Comparison of ENCODE assay signal across 17 cellular contexts in the genomic region with DNA sequence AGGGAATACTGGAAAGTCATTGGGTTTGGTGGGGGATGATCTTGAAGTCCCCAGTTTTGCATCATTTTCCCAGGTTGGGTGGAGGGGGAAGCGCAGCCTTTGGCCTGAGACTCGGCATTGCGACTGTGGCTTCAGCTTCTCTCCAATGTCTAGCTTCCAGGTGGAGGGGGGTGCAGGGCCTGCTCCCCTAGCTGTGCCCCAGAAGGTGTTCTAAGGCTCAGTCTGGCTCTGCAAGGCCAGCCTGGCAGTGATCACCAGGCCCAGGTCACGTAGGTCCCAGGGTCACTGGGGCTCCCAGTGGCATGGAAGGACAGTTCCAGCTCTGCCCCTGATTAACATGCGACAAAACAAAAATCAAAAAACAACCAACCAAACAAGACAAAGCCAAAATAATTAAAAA. TPM values are rescaled to one million over a fixed set of nuclear protein-coding genes. Genes with fewer than 3 reads are reported as not detected.
DNase-seq lines count a peak whose midpoint lies in the region; ATAC-seq, FAIRE-seq and TF ChIP-seq lines count a peak whose summit lies in the region.
"Had no signal": no experiment of that assay in that cellular context is flagged by ENCODE, and none has a peak within 500 bp of the region (broad histone marks: within the 10 kb centered on the region; RNA-seq: fewer than 3 reads in every experiment).

No MANE protein-coding gene starts in this region.

- BruUV-seq in HepG2 (replicated peaks; lab: Mats Ljungman, UMichigan), result no TSS peak

- DNase-seq in HepG2 (ENCODE audit: low spot score), result no peak
- DNase-seq in right lobe of liver, result no peak
- peak; percentile 46 for DNase-seq in coronary artery (ENCODE audit: low spot score)
- DNase-seq in sciatic nerve (ENCODE audit: low spot score), result peak; percentile 39
- DNase-seq in NCI-H2171 (lab: John Stamatoyannopoulos, UW), result no peak
- no peak for DNase-seq in transverse colon
- DNase-seq in occipital lobe (lab: John Stamatoyannopoulos, UW), result no peak
- DNase-seq: BE2C; CD8-positive, alpha-beta memory T cell; DND-41; GDM1 had no signal

- H3K9me3 ChIP-seq in HepG2 (ENCODE audit: low read length), result no peaks in the 10 kb centered on the region
- H3K9me3 ChIP-seq in right lobe of liver, result no peaks in the 10 kb centered on the region
- no peaks in the 10 kb centered on the region for H3K9me3 ChIP-seq in transverse colon
- H3K9me3 ChIP-seq: A549, BE2C, Caco-2 had no signal

- ATAC-seq in HepG2, result no peak
- ATAC-seq in right lobe of liver, result no peak
- ATAC-seq in sciatic nerve, result no peak
- ATAC-seq: A549, HCT116 had no signal

- no peak for TF ChIP-seq RAD21 in HepG2 (CRISPR knock-in tag; IDR thresholded peaks at IDR 0.05)

- TF ChIP-seq POLR2A in HepG2 (IDR thresholded peaks at IDR 0.05; ENCODE audit: insufficient read depth in 1 of 2, low read depth in 2 of 2, low read length in 2 of 2) (no peak), right lobe of liver (IDR thresholded peaks at IDR 0.05) (no peak), transverse colon (IDR thresholded peaks at IDR 0.05) (no peak)

- H3K4me3 ChIP-seq in HepG2 (replicated peaks in 1 of 3; ENCODE audit: insufficient read depth in 1 of 3, low read depth in 2 of 3, low read length in 3 of 3), result no peak overlapping the region
- no peak overlapping the region for H3K4me3 ChIP-seq in right lobe of liver
- no peak overlapping the region for H3K4me3 ChIP-seq in coronary artery
- H3K4me3 ChIP-seq in transverse colon, result no peak overlapping the region
- H3K4me3 ChIP-seq: A549 had no signal

- CTCF ChIA-PET in HepG2 (lab: Yijun Ruan, JAX; ENCODE audit: low intra/inter-chr PET ratio, low total read pairs), result no interaction called here

- intact Hi-C loops in HepG2 (cut with micrococcal nuclease; ENCODE audit: unreplicated experiment) (no loop called here), right lobe of liver (cut with DNase I) (no loop called here), sciatic nerve (cut with DNase I) (no loop called here), transverse colon (cut with DNase I; ENCODE audit: low total_unique reads) (loop anchor here (5.0 kb wide), 1 partner anchor 308 kb away; no protein-coding TSS in a partner anchor)

- no peak overlapping the region for H2AFZ ChIP-seq in HepG2 (ENCODE audit: low read length)

- H3K4me1 ChIP-seq in HepG2 (ENCODE audit: insufficient read depth, low read length) (peaks cover 61% of the 10 kb centered on the region), right lobe of liver (peaks cover 0 to 12% (median 4%) of the 10 kb centered on the region in 4 donors), transverse colon (peaks cover 14 to 20% (median 16%) of the 10 kb centered on the region in 4 donors)
- H3K4me1 ChIP-seq: A549, BE2C had no signal

- H3K27ac ChIP-seq in HepG2 (ENCODE audit: extremely low read length, insufficient read depth, low read length) (no peak overlapping the region), right lobe of liver (no peak overlapping the region), coronary artery (peak overlapping the region in 1 of 2 donors; percentile 8), transverse colon (no peak overlapping the region)
- H3K27ac ChIP-seq: A549 had no signal

- H3K79me2 ChIP-seq in HepG2 (ENCODE audit: insufficient read depth, low read length), result no peaks in the 10 kb centered on the region

- no peak for TF ChIP-seq CTCF in HepG2 (CRISPR knock-in tag; IDR thresholded peaks at IDR 0.05)
- no peak for TF ChIP-seq CTCF in right lobe of liver (IDR thresholded peaks at IDR 0.05)
- TF ChIP-seq CTCF in coronary artery (IDR thresholded peaks at IDR 0.05), result no peak
- TF ChIP-seq CTCF in transverse colon (IDR thresholded peaks at IDR 0.05), result no peak

- no peaks in the 10 kb centered on the region for H4K20me1 ChIP-seq in HepG2 (ENCODE audit: insufficient read depth, low read length)

- POLR2A ChIA-PET in HepG2 (lab: Yijun Ruan, JAX), result no interaction called here

- H3K27me3 ChIP-seq in HepG2 (ENCODE audit: control insufficient read depth in 1 of 2, insufficient read depth in 2 of 2, low read length in 2 of 2) (peaks cover 2 to 37% of the 10 kb centered on the region in 2 experiments; a peak in 4 of 5 replicates), right lobe of liver (no peaks in the 10 kb centered on the region), transverse colon (no peaks in the 10 kb centered on the region)
- H3K27me3 ChIP-seq: BE2C had no signal

- no peak overlapping the region for H3K4me2 ChIP-seq in HepG2 (ENCODE audit: low read depth, low read length)
- H3K4me2 ChIP-seq: A549 had no signal

- in situ Hi-C loops in HepG2 (cut with HindIII; ENCODE audit: extremely low pct_ligation_motif_present, low pct_unique_long_range_greater_than_20kb) (no loop called here), transverse colon (cut with MboI; ENCODE audit: low pct_ligation_motif_present in 1 of 4, low pct_unique_long_range_greater_than_20kb in 1 of 4, low sequenced_read_pairs in 3 of 4) (loop anchor here in 3 of 4 donors (25.0 kb wide), 5 partner anchors 88 to 713 kb away; partner anchors contain the start of gene ZFP36L2 (in 2 of the 3))

- H3K36me3 ChIP-seq in HepG2 (replicated peaks in 1 of 2; ENCODE audit: control insufficient read depth in 1 of 2, insufficient read depth in 2 of 2, low read length in 2 of 2) (no peaks in the 10 kb centered on the region), right lobe of liver (no peaks in the 10 kb centered on the region), transverse colon (no peaks in the 10 kb centered on the region)
- H3K36me3 ChIP-seq: BE2C had no signal

- no peak overlapping the region for H3K9ac ChIP-seq in HepG2 (ENCODE audit: insufficient read depth, low read depth, low read length)

- FAIRE-seq in HepG2 (lab: Jason Lieb, UNC), result no peak
- FAIRE-seq: A549, GM12892, H54, HTR-8/SVneo had no signal

- TF ChIP-seq EP300 in HepG2 (IDR thresholded peaks at IDR 0.05; ENCODE audit: low read depth in 2 of 2, low read length in 2 of 2) (no peak), HepG2 (CRISPR knock-in tag; IDR thresholded peaks at IDR 0.05; ENCODE audit: borderline replicate concordance) (no peak), transverse colon (IDR thresholded peaks at IDR 0.05; ENCODE audit: low read depth) (no peak)

- 70% methylated on average over 4 of the region's 5 CpGs for WGBS in HepG2 (ENCODE audit: low lambda C conversion rate)
- WGBS in right lobe of liver (ENCODE audit: insufficient coverage, low coverage, low lambda C conversion rate, missing lambda C conversion rate), result 100% methylated on average over 2 of the region's 5 CpGs
- WGBS in transverse colon (ENCODE audit: low coverage in 1 of 2), 2 donors, result 94% methylated on average over 5 of the region's 5 CpGs; no CpG with 5 or more reads in 1 of the 2 donors

TF ChIP-seq in HepG2, 621 proteins besides CTCF, POLR2A, EP300 and RAD21:
- TF ChIP-seq ZNF225 (CRISPR knock-in tag; IDR thresholded peaks at IDR 0.05) (0 out of 2 replicates have a peak, but pooled peaks have one; percentile 31), ASH2L (IDR thresholded peaks at IDR 0.05; ENCODE audit: insufficient read length, low read depth, low read length) (no peak)

RNA-seq across cellular contexts. Expression of gene HAAO, which starts 56.9 kb away (rescaled TPM):
- 34.1 and 42.7 TPM in 2 replicates for total RNA-seq in HepG2 (2016; rRNA removed; fragmentation: Illumina TruSeq; extraction: Trizol)
- 15.3 and 15.6 TPM in 2 replicates for total RNA-seq in HepG2 (2016; cell fraction: cytosol; rRNA removed; fragmentation: Illumina TruSeq; extraction: Trizol; ENCODE audit: low read depth)
- total RNA-seq in HepG2 (2016; cell fraction: insoluble cytoplasmic fraction; rRNA removed; fragmentation: Illumina TruSeq; extraction: Trizol), result 29.0 and 39.0 TPM in 2 replicates
- 16.2 and 18.8 TPM in 2 replicates for total RNA-seq in HepG2 (2016; cell fraction: membrane; rRNA removed; fragmentation: Illumina TruSeq; extraction: Trizol)
- 32.7 and 34.7 TPM in 2 replicates for total RNA-seq in HepG2 (2016; cell fraction: nucleus; rRNA removed; fragmentation: Illumina TruSeq; extraction: Trizol)
- 35.2 and 36.1 TPM in 2 replicates for polyA plus RNA-seq in HepG2 (2011; rRNA removed)
- 21.6 and 34.6 TPM in 2 replicates for polyA plus RNA-seq in HepG2 (2011; cell fraction: cytosol; rRNA removed)
- 105 and 120 TPM in 2 replicates for polyA plus RNA-seq in HepG2 (2011; cell fraction: nucleus; rRNA removed)
- 24.0 and 29.7 TPM in 2 replicates for polyA plus RNA-seq in HepG2 (2012)
- 20.5 and 22.5 TPM in 2 replicates for polyA plus RNA-seq in HepG2 (2016; cell fraction: cytosol; fragmentation: Illumina TruSeq; extraction: Trizol; ENCODE audit: low read depth)
- 34.1 and 36.9 TPM in 2 replicates for polyA plus RNA-seq in HepG2 (2016; cell fraction: insoluble cytoplasmic fraction; fragmentation: Illumina TruSeq; extraction: Trizol; ENCODE audit: low read depth)
- polyA plus RNA-seq in HepG2 (2016; cell fraction: membrane; fragmentation: Illumina TruSeq; extraction: Trizol; ENCODE audit: low read depth), result 23.2 and 26.6 TPM in 2 replicates
- 70.0 and 73.3 TPM in 2 replicates for polyA plus RNA-seq in HepG2 (2016; cell fraction: nucleus; fragmentation: Illumina TruSeq; extraction: Trizol; ENCODE audit: insufficient read depth, low read depth)
- 0.28 and 57.0 TPM in 2 replicates for polyA minus RNA-seq in HepG2 (2011; rRNA and poly(A)+ RNA removed; ENCODE audit: low replicate concordance)
- 15.6 and 18.8 TPM in 2 replicates for polyA minus RNA-seq in HepG2 (2011; cell fraction: cytosol; rRNA and poly(A)+ RNA removed)
- polyA minus RNA-seq in HepG2 (2011; cell fraction: nucleus; rRNA and poly(A)+ RNA removed), result 34.4 and 36.6 TPM in 2 replicates
- 100 to 1,000 TPM in 3 of 6 experiments, 10 to 100 TPM in 3; 60.7 to 187 (median 114) TPM for total RNA-seq in right lobe of liver
- 14.3 TPM for total RNA-seq in sciatic nerve
- total RNA-seq in transverse colon, result 10 to 100 TPM in 1 of 4 donors, 1 to 10 TPM in 2, not detected in 1; 1.9 to 29.4 (median 4.0) TPM
- 0.62 TPM for total RNA-seq in occipital lobe
- polyA plus RNA-seq: A549; CD8-positive, alpha-beta memory T cell had no signal

Comparison
In these comparisons a context has a peak if more than half of its experiments do, and no peak if none do; other contexts are left out.
1. DNase-seq: peak in coronary artery (single experiment) and sciatic nerve (single experiment); none in HepG2 (single experiment), right lobe of liver (0 of 3), NCI-H2171 (single experiment), transverse colon (single experiment) and occipital lobe (single experiment).